21 cellular contexts compared by ENCODE assay signal in the genomic region with DNA sequence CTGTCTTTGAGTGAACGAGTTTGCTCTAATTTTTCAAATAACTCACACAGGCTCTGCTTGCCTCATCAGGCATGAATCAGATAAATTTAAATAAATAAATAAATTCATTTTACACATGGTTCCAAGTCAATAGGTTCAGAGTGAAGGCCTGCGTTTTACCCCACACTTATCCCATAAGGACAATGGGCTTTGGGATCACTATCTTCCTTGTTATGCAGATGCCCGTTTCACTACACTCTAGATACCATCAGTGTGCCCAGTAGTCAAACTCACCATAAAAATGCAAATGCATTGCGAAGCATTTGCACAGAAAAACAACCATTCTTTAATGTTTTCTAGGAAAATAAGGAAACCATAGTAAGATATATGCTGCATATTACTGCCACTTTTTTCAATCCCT.
DNase-seq lines count a peak whose midpoint lies in the region; ATAC-seq, FAIRE-seq and TF ChIP-seq lines count a peak whose summit lies in the region.
"Had no signal": no experiment of that assay in that cellular context is flagged by ENCODE, and none has a peak within 500 bp of the region (broad histone marks: within the 10 kb centered on the region; RNA-seq: fewer than 3 reads in every experiment).

No MANE protein-coding gene starts in this region.

- no peak overlapping the region for H3K4me3 Mint-ChIP-seq in GM23338
- H3K4me3 Mint-ChIP-seq: B cell; CD4-positive, CD25-positive, alpha-beta regulatory T cell; CD8-positive, alpha-beta T cell; H9; HFFc6 had no signal

- H3K4me1 ChIP-seq in GM23338 (ENCODE audit: insufficient read depth) (peaks cover 9% of the 10 kb centered on the region), H1 (replicated peaks in 1 of 4; ENCODE audit: control insufficient read depth in 3 of 4, insufficient read depth in 4 of 4, low read length in 3 of 4) (peaks cover 0 to 3% (median 0%) of the 10 kb centered on the region in 4 experiments; a peak in 1 of 7 replicates)
- H3K4me1 ChIP-seq: BLaER1, Caco-2 had no signal

- H4K5ac ChIP-seq in H1 (ENCODE audit: insufficient read length, low read depth, low read length) = no peak overlapping the region

- H3K36me3 Mint-ChIP-seq in GM23338 (ENCODE audit: low read depth) = no peaks in the 10 kb centered on the region
- H3K36me3 Mint-ChIP-seq: CD8-positive, alpha-beta T cell had no signal

- TF ChIP-seq RAD21 in H1 (IDR thresholded peaks at IDR 0.05 in 1 of 2, conservative IDR thresholded peaks at IDR 0.05 in 1 of 2; ENCODE audit: low read depth in 2 of 2, low read length in 2 of 2) = no peak

- H3K4me3 ChIP-seq in GM23338 = no peak overlapping the region
- no peak overlapping the region for H3K4me3 ChIP-seq in H1 (ENCODE audit: extremely low read depth in 1 of 4, insufficient read depth in 2 of 4, low read depth in 3 of 4, low read length in 4 of 4)
- H3K4me3 ChIP-seq: BLaER1 had no signal

- 83% methylated on average over 4 of the region's 4 CpGs; no CpG with 5 or more reads in 1 of the 2 experiments for WGBS in H1 (ENCODE audit: extremely low coverage in 1 of 2, insufficient coverage in 1 of 2, insufficient read length in 1 of 2, insufficient replicate concordance in 2 of 2, low coverage in 1 of 2, low lambda C conversion rate in 2 of 2, missing lambda C conversion rate in 1 of 2), 2 experiments

- peaks cover 7% of the 10 kb centered on the region; the same call in 1 of the 2 replicates for H3K9me2 ChIP-seq in GM23338 (ENCODE audit: insufficient read depth)

- no peaks in the 10 kb centered on the region for H3F3A ChIP-seq in GM23338 (replicated peaks; ENCODE audit: low read depth)

- H3K9ac ChIP-seq in H1 (replicated peaks in 1 of 4; ENCODE audit: extremely low read depth in 1 of 4, low read depth in 3 of 4, low read length in 3 of 4) = no peak overlapping the region
- H3K9ac ChIP-seq: BLaER1 had no signal

- DNase-seq in GM23338 (ENCODE audit: low spot score) = peak; percentile 12
- DNase-seq in NCI-H526 (lab: John Stamatoyannopoulos, UW) = peak; percentile 43 to 71
- DNase-seq in H1 (ENCODE audit: low read depth in 1 of 2, low spot score in 2 of 2) = no peak
- peak; percentile 23 for DNase-seq in iPS-NIHi11 (ENCODE audit: low spot score)
- no peak for DNase-seq in stimulated activated CD4-positive, alpha-beta T cell treated with anti-CD3 and anti-CD28 coated beads, Interleukin-4, amount 100 ng/mL, for 1 hour
- no peak for DNase-seq in NK-92 treated with Interleukin-12 subunit alpha and Interleukin-12 subunit beta, amount 100 ng/mL, for 24 hours (lab: John Stamatoyannopoulos, UW)
- DNase-seq: Caco-2; CD4-positive, CD25-positive, alpha-beta regulatory T cell; CD8-positive, alpha-beta T cell; DMS153; DND-41; H9; HFFc6 had no signal

- no peak overlapping the region for H2AK5ac ChIP-seq in H1 (ENCODE audit: low read depth, low read length)

- TF ChIP-seq EP300 in H1 (IDR thresholded peaks at IDR 0.05; ENCODE audit: borderline replicate concordance in 1 of 2, low read depth in 2 of 2, low read length in 2 of 2) = no peak

- ATAC-seq in GM23338 (peak; percentile 69), GM18909 (IDR thresholded peaks at IDR 0.05; ENCODE audit: poor library complexity, unreplicated experiment) (no peak)
- ATAC-seq: CD8-positive, alpha-beta T cell had no signal

- no peaks in the 10 kb centered on the region for H3K27me3 ChIP-seq in GM23338 (ENCODE audit: insufficient read depth)
- H3K27me3 ChIP-seq in H1 (replicated peaks in 1 of 4; ENCODE audit: control insufficient read depth in 3 of 4, extremely low read depth in 1 of 4, insufficient read depth in 3 of 4, low read length in 3 of 4) = no peaks in the 10 kb centered on the region
- H3K27me3 ChIP-seq: BLaER1 had no signal

- H3K36me3 ChIP-seq in GM23338 (ENCODE audit: insufficient read depth) = no peaks in the 10 kb centered on the region
- no peaks in the 10 kb centered on the region for H3K36me3 ChIP-seq in H1 (ENCODE audit: control insufficient read depth in 2 of 4, insufficient read depth in 4 of 4, low read length in 3 of 4)
- H3K36me3 ChIP-seq: BLaER1 had no signal

- H3K9me3 ChIP-seq in H1 (ENCODE audit: insufficient read depth in 2 of 2, low read depth in 1 of 2, low read length in 1 of 2) = no peaks in the 10 kb centered on the region
- H3K9me3 ChIP-seq: BLaER1, Caco-2 had no signal

- H4K91ac ChIP-seq in H1 (replicated peaks; ENCODE audit: insufficient read length, low read length) = no peak overlapping the region

- no peak overlapping the region for H2BK120ac ChIP-seq in H1 (replicated peaks; ENCODE audit: low read depth, low read length)

- no peaks in the 10 kb centered on the region for H3K79me2 ChIP-seq in GM23338 (replicated peaks; ENCODE audit: insufficient read depth)
- no peaks in the 10 kb centered on the region for H3K79me2 ChIP-seq in H1 (ENCODE audit: control insufficient read depth in 1 of 2, insufficient read depth in 2 of 2, low read length in 2 of 2)

- H3K23ac ChIP-seq in H1 (ENCODE audit: insufficient read length) = no peak overlapping the region

- no peaks in the 10 kb centered on the region for H4K20me1 ChIP-seq in GM23338 (replicated peaks; ENCODE audit: insufficient read depth)
- no peaks in the 10 kb centered on the region for H4K20me1 ChIP-seq in H1 (replicated peaks in 1 of 2; ENCODE audit: control insufficient read depth in 1 of 2, insufficient read depth in 2 of 2, low read length in 2 of 2)
- H4K20me1 ChIP-seq: BLaER1 had no signal

- H3K4me2 ChIP-seq in GM23338 (no peak overlapping the region), H1 (ENCODE audit: insufficient read depth in 1 of 2, low read depth in 2 of 2, low read length in 2 of 2) (no peak overlapping the region)
- H3K4me2 ChIP-seq: BLaER1 had no signal

- POLR2A ChIA-PET in H1 (lab: Charles Lee; ENCODE audit: partially characterized antibody) = no interaction called here

- H3K9me3 Mint-ChIP-seq in GM23338 = no peaks in the 10 kb centered on the region
- H3K9me3 Mint-ChIP-seq: CD8-positive, alpha-beta T cell; H9 had no signal

- peaks cover 7% of the 10 kb centered on the region for H3K4me1 Mint-ChIP-seq in GM23338
- H3K4me1 Mint-ChIP-seq: B cell had no signal

- no peak overlapping the region for H2BK5ac ChIP-seq in H1 (ENCODE audit: low read depth, low read length)

- no peak for TF ChIP-seq POLR2A in H1 (IDR thresholded peaks at IDR 0.05; ENCODE audit: control extremely low read depth in 1 of 2, low read depth in 2 of 2, low read length in 2 of 2)

- H3K18ac ChIP-seq in H1 (ENCODE audit: extremely low read depth, low read length) = no peak overlapping the region

- CTCF ChIA-PET in H1 (lab: Charles Lee; ENCODE audit: partially characterized antibody) = interaction anchor here (0.7 to 1.5 kb wide), 2 partner anchors 9 to 1125 kb away, joined by 3 to 5 read pairs; no protein-coding TSS in a partner anchor

- no peak overlapping the region for H3K4ac ChIP-seq in H1 (replicated peaks; ENCODE audit: insufficient read length, low read depth, low read length)

- no peak overlapping the region for H3K27ac Mint-ChIP-seq in GM23338
- H3K27ac Mint-ChIP-seq: B cell; CD8-positive, alpha-beta T cell; HFFc6 had no signal

- H2BK12ac ChIP-seq in H1 (ENCODE audit: low read depth, low read length) = no peak overlapping the region

- no peak for FAIRE-seq in H1 (lab: Jason Lieb, UNC)
- FAIRE-seq: A204.1, G401.6, GM12892 had no signal

- no peak overlapping the region for H4K8ac ChIP-seq in H1 (ENCODE audit: extremely low read depth, insufficient read depth, low read length)

- no peak overlapping the region for H3K27ac ChIP-seq in GM23338 (ENCODE audit: low read depth)
- no peak overlapping the region for H3K27ac ChIP-seq in H1 (ENCODE audit: low read depth, low read length)
- H3K27ac ChIP-seq: 22Rv1, BLaER1, C4-2B had no signal

- no peak overlapping the region for H2BK20ac ChIP-seq in H1 (ENCODE audit: low read length)

- no peak overlapping the region for H3K56ac ChIP-seq in H1 (replicated peaks; ENCODE audit: insufficient read length, low read depth, low read length)

- no peak overlapping the region for H2BK15ac ChIP-seq in H1 (ENCODE audit: low read length)

- no peaks in the 10 kb centered on the region for H3K23me2 ChIP-seq in H1 (ENCODE audit: low read depth, low read length)

- H2AFZ ChIP-seq in GM23338 = no peak overlapping the region
- no peak overlapping the region for H2AFZ ChIP-seq in H1 (ENCODE audit: low read length)

- no peaks in the 10 kb centered on the region for H3K27me3 Mint-ChIP-seq in GM23338 (ENCODE audit: insufficient read depth, low read depth, poor library complexity)
- H3K27me3 Mint-ChIP-seq: CD4-positive, CD25-positive, alpha-beta regulatory T cell had no signal

- no peaks in the 10 kb centered on the region for H3K79me1 ChIP-seq in H1 (ENCODE audit: low read depth, low read length)

- TF ChIP-seq CTCF in GM23338 (conservative IDR thresholded peaks at IDR 0.05; ENCODE audit: low read depth in 2 of 2) (no peak), H1 (IDR thresholded peaks at IDR 0.05; ENCODE audit: control extremely low read depth in 1 of 3, insufficient read depth in 1 of 3, low read depth in 1 of 3, low read length in 3 of 3) (no peak)

- H3K14ac ChIP-seq in H1 (ENCODE audit: insufficient read length) = no peak overlapping the region

TF ChIP-seq in GM23338, 12 proteins besides CTCF, POLR2A, EP300 and RAD21 (continues in another document):
- TF ChIP-seq NANOG (IDR thresholded peaks at IDR 0.05; ENCODE audit: borderline replicate concordance) (no peak), EZH2phosphoT487 (IDR thresholded peaks at IDR 0.05; ENCODE audit: unreplicated experiment) (no peak), JUNB (IDR thresholded peaks at IDR 0.05; ENCODE audit: unreplicated experiment) (no peak), STAT1 (IDR thresholded peaks at IDR 0.05; ENCODE audit: unreplicated experiment) (no peak)

TF ChIP-seq in H1, 55 proteins besides CTCF, POLR2A, EP300 and RAD21:
- TF ChIP-seq CBX8 (IDR thresholded peaks at IDR 0.05; ENCODE audit: borderline replicate concordance, low read depth, low read length) = no peak
- TF ChIP-seq POU5F1 (IDR thresholded peaks at IDR 0.05; ENCODE audit: low read depth, low read length) = peak; percentile 42; the same call in 1 of the 2 replicates

Comparison
In these comparisons a context has a peak if more than half of its experiments do, and no peak if none do; other contexts are left out.
1. DNase-seq: peak in GM23338 (single experiment), NCI-H526 (2 of 2) and iPS-NIHi11 (single experiment); none in H1 (0 of 2), stimulated activated CD4-positive, alpha-beta T cell treated with anti-CD3 and anti-CD28 coated beads, Interleukin-4, amount 100 ng/mL, for 1 hour (single experiment) and NK-92 treated with Interleukin-12 subunit alpha and Interleukin-12 subunit beta, amount 100 ng/mL, for 24 hours (single experiment).